ENCODE assay signal across 18 cellular contexts in genomic region chr4:95643627-95644026, GRCh38.
DNase-seq lines count a peak whose midpoint lies in the region; ATAC-seq lines count a peak whose summit lies in the region.
"Had no signal": no experiment of that assay in that cellular context is flagged by ENCODE, and none has a peak within 500 bp of the region (broad histone marks: within the 10 kb centered on the region; RNA-seq: fewer than 3 reads in every experiment).

No MANE protein-coding gene starts in this region.

- H3K27ac Mint-ChIP-seq in stimulated activated naive CD8-positive, alpha-beta T cell treated with anti-CD3 and anti-CD28 coated beads, Interleukin-15, amount 100 ng/mL, for 72 hours = no peak overlapping the region
- H3K27ac Mint-ChIP-seq: CD14-positive monocyte; CD4-positive, alpha-beta memory T cell; IgD-negative memory B cell had no signal

- H3K36me3 ChIP-seq in MG63 = no peaks in the 10 kb centered on the region
- H3K36me3 ChIP-seq: BLaER1, HAP-1 had no signal

- H3K4me1 Mint-ChIP-seq in stimulated activated naive CD8-positive, alpha-beta T cell treated with anti-CD3 and anti-CD28 coated beads, Interleukin-15, amount 100 ng/mL, for 72 hours = no peaks in the 10 kb centered on the region
- H3K4me1 Mint-ChIP-seq: CD4-positive, alpha-beta memory T cell; IgD-negative memory B cell had no signal

- no peak for DNase-seq in stimulated activated naive CD8-positive, alpha-beta T cell treated with anti-CD3 and anti-CD28 coated beads, Interleukin-15, amount 100 ng/mL, for 72 hours
- no peak for DNase-seq in stimulated activated naive CD8-positive, alpha-beta T cell treated with anti-CD3 and anti-CD28 coated beads, Interleukin-15, Interleukin-2, amounts not matched to agents 100 U/mL and 50 U/mL, for 24 hours
- DNase-seq in Jurkat, Clone E6-1 (ENCODE audit: low read depth, low spot score) = peak; percentile 10
- DNase-seq in OCI-M1 (lab: John Stamatoyannopoulos, UW) (peak; percentile 36), MG63 (no peak)
- DNase-seq: AML-193; CD4-positive, alpha-beta memory T cell; DMS53; GM23248; KG1 had no signal

- H3K9me3 ChIP-seq in MG63 = no peaks in the 10 kb centered on the region
- H3K9me3 ChIP-seq: A549, BLaER1, HAP-1 had no signal

- ATAC-seq in stimulated activated naive CD8-positive, alpha-beta T cell treated with anti-CD3 and anti-CD28 coated beads, Interleukin-15, amount 100 ng/mL, for 72 hours = peak; percentile 23
- no peak for ATAC-seq in stimulated activated naive CD8-positive, alpha-beta T cell treated with anti-CD3 and anti-CD28 coated beads, Interleukin-15, Interleukin-2, amounts not matched to agents 100 U/mL and 50 U/mL, for 24 hours
- ATAC-seq in HG03520 (IDR thresholded peaks at IDR 0.05; ENCODE audit: unreplicated experiment) (no peak), HG02840 (IDR thresholded peaks at IDR 0.05; ENCODE audit: low FRiP score, unreplicated experiment) (no peak)
- ATAC-seq: A549, HepG2 had no signal

- H3K4me3 ChIP-seq in Jurkat, Clone E6-1 (ENCODE audit: low read length) = no peak overlapping the region
- H3K4me3 ChIP-seq in MG63 = no peak overlapping the region
- H3K4me3 ChIP-seq: A549, BLaER1, GM23248, HAP-1 had no signal

- H3K9me3 Mint-ChIP-seq in stimulated activated naive CD8-positive, alpha-beta T cell treated with anti-CD3 and anti-CD28 coated beads, Interleukin-15, amount 100 ng/mL, for 72 hours = no peaks in the 10 kb centered on the region

- no peak overlapping the region for H3K4me3 Mint-ChIP-seq in stimulated activated naive CD8-positive, alpha-beta T cell treated with anti-CD3 and anti-CD28 coated beads, Interleukin-15, amount 100 ng/mL, for 72 hours
- H3K4me3 Mint-ChIP-seq: CD14-positive monocyte; CD4-positive, alpha-beta memory T cell; IgD-negative memory B cell had no signal

- no peaks in the 10 kb centered on the region for H3K27me3 ChIP-seq in MG63
- H3K27me3 ChIP-seq: BLaER1 had no signal

- no peaks in the 10 kb centered on the region for H3K27me3 Mint-ChIP-seq in stimulated activated naive CD8-positive, alpha-beta T cell treated with anti-CD3 and anti-CD28 coated beads, Interleukin-15, amount 100 ng/mL, for 72 hours
- H3K27me3 Mint-ChIP-seq: CD4-positive, alpha-beta memory T cell; IgD-negative memory B cell had no signal

Comparison
In these comparisons a context has a peak if more than half of its experiments do, and no peak if none do; other contexts are left out.
1. DNase-seq: peak in Jurkat, Clone E6-1 (single experiment) and OCI-M1 (single experiment); none in stimulated activated naive CD8-positive, alpha-beta T cell treated with anti-CD3 and anti-CD28 coated beads, Interleukin-15, amount 100 ng/mL, for 72 hours (0 of 2), stimulated activated naive CD8-positive, alpha-beta T cell treated with anti-CD3 and anti-CD28 coated beads, Interleukin-15, Interleukin-2, amounts not matched to agents 100 U/mL and 50 U/mL, for 24 hours (single experiment) and MG63 (single experiment).